In genomic region chr10:122656741-122657140, GRCh38 we compare ENCODE assay signal across 28 cellular contexts. TPM values are rescaled to one million over a fixed set of nuclear protein-coding genes. Genes with fewer than 3 reads are reported as not detected.
"Had no signal": no experiment of that assay in that cellular context is flagged by ENCODE, and none has a peak within 500 bp of the region (broad histone marks: within the 10 kb centered on the region; RNA-seq: fewer than 3 reads in every experiment).

No MANE protein-coding gene starts in this region.

- H3K9me3 ChIP-seq: esophagus muscularis mucosa, gastrocnemius medialis, psoas muscle, right atrium auricular region, tibial nerve had no signal

- H3K36me3 ChIP-seq: esophagus muscularis mucosa, gastrocnemius medialis, heart right ventricle, neural progenitor cell, right atrium auricular region, tibial nerve had no signal

- H3K4me1 ChIP-seq: esophagus muscularis mucosa, gastrocnemius medialis, heart right ventricle, neural progenitor cell, parathyroid adenoma, psoas muscle, right atrium auricular region, tibial nerve had no signal

- H3K4me3 Mint-ChIP-seq: dendritic cell treated with granulocyte-macrophage colony-stimulating factor and Interleukin-4, amounts not matched to agents 40 ng/mL and 50 ng/mL, for 4 days; effector memory CD8-positive, alpha-beta T cell; naive thymus-derived CD8-positive, alpha-beta T cell; neural progenitor cell; stimulated activated effector memory CD8-positive, alpha-beta T cell treated with anti-CD3 and anti-CD28 coated beads, Interleukin-12 subunit alpha, Interleukin-12 subunit beta, amount 100 ng/mL, for 72 hours had no signal

- ATAC-seq: effector memory CD8-positive, alpha-beta T cell; gastrocnemius medialis; heart right ventricle; left lobe of liver; naive thymus-derived CD8-positive, alpha-beta T cell; psoas muscle; stimulated activated naive CD8-positive, alpha-beta T cell treated with anti-CD3 and anti-CD28 coated beads, Interleukin-15, Interleukin-2, amounts not matched to agents 100 U/mL and 50 U/mL, for 24 hours had no signal

- H3K36me3 Mint-ChIP-seq: neural progenitor cell; stimulated activated effector memory CD8-positive, alpha-beta T cell treated with anti-CD3 and anti-CD28 coated beads, Interleukin-12 subunit alpha, Interleukin-12 subunit beta, amount 100 ng/mL, for 72 hours had no signal

- H3K27me3 ChIP-seq: neural progenitor cell, right atrium auricular region, tibial nerve had no signal

- H3K9me3 Mint-ChIP-seq: dendritic cell treated with granulocyte-macrophage colony-stimulating factor and Interleukin-4, amounts not matched to agents 40 ng/mL and 50 ng/mL, for 4 days; effector memory CD8-positive, alpha-beta T cell; neural progenitor cell had no signal

- H3K27ac ChIP-seq: epithelial cell of prostate, esophagus muscularis mucosa, gastrocnemius medialis, heart right ventricle, neural progenitor cell, parathyroid adenoma, psoas muscle, right atrium auricular region, tibial nerve had no signal

- H3K4me1 Mint-ChIP-seq: naive thymus-derived CD8-positive, alpha-beta T cell; neural progenitor cell; stimulated activated effector memory CD8-positive, alpha-beta T cell treated with anti-CD3 and anti-CD28 coated beads, Interleukin-12 subunit alpha, Interleukin-12 subunit beta, amount 100 ng/mL, for 72 hours had no signal

- H3K4me3 ChIP-seq: esophagus muscularis mucosa, gastrocnemius medialis, heart right ventricle, lung, neural progenitor cell, psoas muscle, right atrium auricular region, smooth muscle cell, tibial nerve had no signal

- DNase-seq: cerebellar nuclear complex; effector memory CD8-positive, alpha-beta T cell; gastrocnemius medialis; heart right ventricle; islet precursor cell; mesenchymal stem cell; nucleus accumbens; psoas muscle; stimulated activated CD4-positive, alpha-beta T cell treated with anti-CD3 and anti-CD28 coated beads, Interleukin-4, amount 100 ng/mL, for 1 hour; stimulated activated CD8-positive, alpha-beta memory T cell treated with anti-CD3 and anti-CD28 coated beads, Interleukin-4, amount 100 ng/mL, for 48 hours; stimulated activated naive CD8-positive, alpha-beta T cell treated with anti-CD3 and anti-CD28 coated beads, Interleukin-15, Interleukin-2, amounts not matched to agents 100 U/mL and 50 U/mL, for 24 hours had no signal

- H3K27ac Mint-ChIP-seq: dendritic cell treated with granulocyte-macrophage colony-stimulating factor and Interleukin-4, amounts not matched to agents 40 ng/mL and 50 ng/mL, for 4 days; effector memory CD8-positive, alpha-beta T cell; naive thymus-derived CD8-positive, alpha-beta T cell; neural progenitor cell; stimulated activated effector memory CD8-positive, alpha-beta T cell treated with anti-CD3 and anti-CD28 coated beads, Interleukin-12 subunit alpha, Interleukin-12 subunit beta, amount 100 ng/mL, for 72 hours had no signal

RNA-seq across cellular contexts. Expression of gene C10orf120, which starts 42.9 kb away (rescaled TPM):
- total RNA-seq: cardiac septum; esophagus muscularis mucosa; fibroblast of villous mesenchyme; gastrocnemius medialis; heart right ventricle; left lobe of liver; lung; mononuclear cell; naive thymus-derived CD8-positive, alpha-beta T cell; psoas muscle; right atrium auricular region; smooth muscle cell; temporal lobe; tibial nerve; urinary bladder had no signal
- polyA plus RNA-seq: heart right ventricle; lung; naive thymus-derived CD8-positive, alpha-beta T cell; psoas muscle; smooth muscle cell; urinary bladder had no signal
